8 cellular contexts compared by ENCODE assay signal in genomic region chr11:118522571-118523072, GRCh38. TPM values are rescaled to one million over a fixed set of nuclear protein-coding genes. Genes with fewer than 3 reads are reported as not detected.
DNase-seq lines count a peak whose midpoint lies in the region; ATAC-seq and TF ChIP-seq lines count a peak whose summit lies in the region.

No MANE protein-coding gene starts in this region.

- H3F3A ChIP-seq in MM.1S (ENCODE audit: insufficient read depth, low read length): no peaks in the 10 kb centered on the region
- peaks cover 64% of the 10 kb centered on the region for H3F3A ChIP-seq in neural progenitor cell (ENCODE audit: low read depth)

- H3K4me2 ChIP-seq in MM.1S (ENCODE audit: low read depth, low read length): no peak overlapping the region
- no peak overlapping the region for H3K4me2 ChIP-seq in neural progenitor cell

- TF ChIP-seq CTCF in MM.1S (IDR thresholded peaks at IDR 0.05; ENCODE audit: low read length) (peak; percentile 16; the same call in 1 of the 2 replicates), endodermal cell (conservative IDR thresholded peaks at IDR 0.05) (peak; percentile 70), neural progenitor cell (IDR thresholded peaks at IDR 0.05) (peak; percentile 49)

- ATAC-seq in HG03095 (IDR thresholded peaks at IDR 0.05; ENCODE audit: unreplicated experiment): no peak
- no peak for ATAC-seq in HG03378 (IDR thresholded peaks at IDR 0.05; ENCODE audit: unreplicated experiment)
- no peak for ATAC-seq in GM18519 (IDR thresholded peaks at IDR 0.05; ENCODE audit: low FRiP score, unreplicated experiment)

- no peaks in the 10 kb centered on the region for H3K9me3 Mint-ChIP-seq in endodermal cell
- no peaks in the 10 kb centered on the region for H3K9me3 Mint-ChIP-seq in neural progenitor cell

- WGBS in endodermal cell (ENCODE audit: insufficient coverage in 1 of 2, insufficient read length in 1 of 2), 2 experiments: 67 to 72% methylated on average over 2 to 6 of the region's 6 CpGs

- no peaks in the 10 kb centered on the region for H3K4me1 ChIP-seq in MM.1S (ENCODE audit: low read length)
- peaks cover 4% of the 10 kb centered on the region for H3K4me1 ChIP-seq in endodermal cell (ENCODE audit: control insufficient read depth, insufficient read depth, low read length)
- H3K4me1 ChIP-seq in neural progenitor cell: no peaks in the 10 kb centered on the region

- DNase-seq in GF-D8 (lab: John Stamatoyannopoulos, UW): peak; percentile 25
- no peak for DNase-seq in MM.1S
- peak; percentile 80 for DNase-seq in endodermal cell
- peak; percentile 55 for DNase-seq in neural progenitor cell (ENCODE audit: low spot score)
- DNase-seq in NCI-H1048 (lab: John Stamatoyannopoulos, UW): no peak

- H3K36me3 Mint-ChIP-seq in endodermal cell (ENCODE audit: low read depth): peaks cover 53% of the 10 kb centered on the region
- H3K36me3 Mint-ChIP-seq in neural progenitor cell: peaks cover 35% of the 10 kb centered on the region

- peaks cover 14% of the 10 kb centered on the region for H3K36me3 ChIP-seq in MM.1S (replicated peaks; ENCODE audit: insufficient read depth, low read length)
- H3K36me3 ChIP-seq in endodermal cell (ENCODE audit: control insufficient read depth, insufficient read depth, low read length): peaks cover 74% of the 10 kb centered on the region
- H3K36me3 ChIP-seq in neural progenitor cell: peaks cover 16% of the 10 kb centered on the region

- H3K9ac ChIP-seq in MM.1S (ENCODE audit: low read length): no peak overlapping the region
- H3K9ac ChIP-seq in endodermal cell (ENCODE audit: extremely low read depth, low read length, poor library complexity, severe bottlenecking): no peak overlapping the region
- no peak overlapping the region for H3K9ac ChIP-seq in neural progenitor cell

- H3K27me3 ChIP-seq in MM.1S (replicated peaks; ENCODE audit: insufficient read depth, low read length) (no peaks in the 10 kb centered on the region), endodermal cell (ENCODE audit: control insufficient read depth, insufficient read depth, low read length, poor library complexity, severe bottlenecking) (no peaks in the 10 kb centered on the region), neural progenitor cell (no peaks in the 10 kb centered on the region)

- H3K4me3 Mint-ChIP-seq in endodermal cell (no peak overlapping the region), neural progenitor cell (no peak overlapping the region)

- H2AFZ ChIP-seq in MM.1S (ENCODE audit: low read length) (no peak overlapping the region), neural progenitor cell (replicated peaks) (no peak overlapping the region)

- H4K20me1 ChIP-seq in MM.1S (ENCODE audit: insufficient read depth, low read length): no peaks in the 10 kb centered on the region
- peaks cover 16% of the 10 kb centered on the region for H4K20me1 ChIP-seq in neural progenitor cell (ENCODE audit: low read depth)

- H3K27me3 Mint-ChIP-seq in endodermal cell (ENCODE audit: insufficient read depth) (no peaks in the 10 kb centered on the region), neural progenitor cell (ENCODE audit: insufficient read depth, low read depth) (no peaks in the 10 kb centered on the region)

- H3K27ac Mint-ChIP-seq in endodermal cell: peak overlapping the region; percentile 82
- no peak overlapping the region for H3K27ac Mint-ChIP-seq in neural progenitor cell

- H3K27ac ChIP-seq in MM.1S (ENCODE audit: low read length) (no peak overlapping the region), endodermal cell (ENCODE audit: low read depth, low read length) (no peak overlapping the region), neural progenitor cell (no peak overlapping the region)

- no peak overlapping the region for H3K4me3 ChIP-seq in MM.1S (ENCODE audit: low read length)
- no peak overlapping the region for H3K4me3 ChIP-seq in endodermal cell (ENCODE audit: low read length)
- no peak overlapping the region for H3K4me3 ChIP-seq in neural progenitor cell

- no peaks in the 10 kb centered on the region for H3K9me2 ChIP-seq in MM.1S (replicated peaks; ENCODE audit: insufficient read depth, low read length)

- H3K79me2 ChIP-seq in MM.1S (ENCODE audit: low read length) (no peaks in the 10 kb centered on the region), neural progenitor cell (ENCODE audit: low read depth) (no peaks in the 10 kb centered on the region)

- H3K4me1 Mint-ChIP-seq in endodermal cell (peaks cover 28% of the 10 kb centered on the region), neural progenitor cell (peaks cover 2% of the 10 kb centered on the region)

- H3K9me3 ChIP-seq in MM.1S (replicated peaks; ENCODE audit: insufficient read depth, low read length) (no peaks in the 10 kb centered on the region), endodermal cell (ENCODE audit: control insufficient read depth, low read length) (no peaks in the 10 kb centered on the region), neural progenitor cell (ENCODE audit: low read depth) (no peaks in the 10 kb centered on the region)

RNA-seq across cellular contexts. Expression of gene TTC36, which starts 4.7 kb away (rescaled TPM):
- under 1 TPM; 0.42 to 0.46 TPM for total RNA-seq in endodermal cell
- polyA plus RNA-seq in endodermal cell (2013, experiment 1 of 2): not detected
- 0.33 TPM for polyA plus RNA-seq in endodermal cell (2013, experiment 2 of 2)
- 0.62 TPM in 1 of 2 replicates, not detected in the other for total RNA-seq in neural progenitor cell (ENCODE audit: low replicate concordance)

RNA-seq across cellular contexts. Expression of gene TMEM25, which starts 8.4 kb away (rescaled TPM):
- total RNA-seq in endodermal cell (10 to 100 TPM; 22.4 to 30.6 TPM), neural progenitor cell (ENCODE audit: low replicate concordance) (28.2 and 29.0 TPM in 2 replicates)
- 24.2 TPM for polyA plus RNA-seq in endodermal cell (2013, experiment 1 of 2)
- 24.8 TPM for polyA plus RNA-seq in endodermal cell (2013, experiment 2 of 2)

RNA-seq across cellular contexts. Expression of gene IFT46, which starts 43.1 kb away (rescaled TPM):
- total RNA-seq in endodermal cell: 10 to 100 TPM in 1 of 2 donors, 1 to 10 TPM in 1; 9.1 to 13.7 TPM
- polyA plus RNA-seq in endodermal cell (2013, experiment 1 of 2): 26.6 TPM
- 24.0 TPM for polyA plus RNA-seq in endodermal cell (2013, experiment 2 of 2)
- 40.1 and 47.5 TPM in 2 replicates for total RNA-seq in neural progenitor cell (ENCODE audit: low replicate concordance)

RNA-seq across cellular contexts. Expression of gene ARCN1, which starts 49.6 kb away (rescaled TPM):
- total RNA-seq in endodermal cell (100 to 1,000 TPM; 130 to 161 TPM), neural progenitor cell (ENCODE audit: low replicate concordance) (97.8 and 112 TPM in 2 replicates)
- polyA plus RNA-seq in endodermal cell (2013, experiment 1 of 2): 133 TPM
- polyA plus RNA-seq in endodermal cell (2013, experiment 2 of 2): 134 TPM

Comparison
In these comparisons a context has a peak if more than half of its experiments do, and no peak if none do; other contexts are left out.
1. DNase-seq: peak in GF-D8 (single experiment), endodermal cell (single experiment) and neural progenitor cell (single experiment); none in MM.1S (single experiment) and NCI-H1048 (single experiment).
2. CTCF ChIP-seq: peak in every context shown above with its lines; median percentile 70 in endodermal cell; 49 in neural progenitor cell; 16 in MM.1S.